Comparison of ENCODE assay signal across 21 cellular contexts in genomic region chr15:32107477-32108080, GRCh38.
A peak's percentile ranks its signal among the peaks of the same experiment; 100 is the strongest.
DNase-seq lines count a peak whose midpoint lies in the region; ATAC-seq, FAIRE-seq and TF ChIP-seq lines count a peak whose summit lies in the region.
"Had no signal": no experiment of that assay in that cellular context is flagged by ENCODE, and none has a peak within 500 bp of the region (broad histone marks: within the 10 kb centered on the region; RNA-seq: fewer than 3 reads in every experiment).

No MANE protein-coding gene starts in this region.

- peak; percentile 43 for DNase-seq in activated CD4-positive, alpha-beta T cell treated with anti-CD3 and anti-CD28 coated beads, Interleukin-2, amount 10 ng/mL, durations not matched to agents 24 days and 14 days
- DNase-seq in activated CD4-positive, alpha-beta T cell treated with anti-CD3 and anti-CD28 coated beads for 1 hour, result no peak
- DNase-seq in RWPE2 (ENCODE audit: low spot score), result no peak
- peak; percentile 84 for DNase-seq in esophagus muscularis mucosa (ENCODE audit: extremely low spot score)
- DNase-seq in GM10248 (ENCODE audit: extremely low spot score), result no peak
- no peak for DNase-seq in thyroid gland
- no peak for DNase-seq in GM12892 (ENCODE audit: insufficient read length)
- DNase-seq: AML-193; Caco-2; CD4-positive, alpha-beta T cell; GF-D8; GM23248; HFFc6 had no signal

- TF ChIP-seq POLR2A in esophagus muscularis mucosa (IDR thresholded peaks at IDR 0.05; ENCODE audit: low read depth), result no peak
- TF ChIP-seq POLR2A in thyroid gland (IDR thresholded peaks at IDR 0.05), result no peak
- no peak for TF ChIP-seq POLR2A in GM12892 (IDR thresholded peaks at IDR 0.05; ENCODE audit: low read depth, low read length)

- H3K4me1 ChIP-seq in RWPE2 (ENCODE audit: insufficient read depth, poor library complexity, severe bottlenecking) (no peaks in the 10 kb centered on the region), esophagus muscularis mucosa (peaks cover 0 to 9% (median 0%) of the 10 kb centered on the region in 4 donors), thyroid gland (no peaks in the 10 kb centered on the region)
- H3K4me1 ChIP-seq: A549, Caco-2 had no signal

- CTCF ChIA-PET in GM10248 (lab: Yijun Ruan, JAX), result no interaction called here

- H3K36me3 ChIP-seq in RWPE2 (ENCODE audit: low read depth) (no peaks in the 10 kb centered on the region), esophagus muscularis mucosa (no peaks in the 10 kb centered on the region), thyroid gland (no peaks in the 10 kb centered on the region)

- no peak for TF ChIP-seq EP300 in esophagus muscularis mucosa (IDR thresholded peaks at IDR 0.05)

- POLR2A ChIA-PET in GM10248 (lab: Yijun Ruan, JAX), result no interaction called here

- H3K4me1 Mint-ChIP-seq in activated CD4-positive, alpha-beta T cell treated with anti-CD3 and anti-CD28 coated beads, Interleukin-2, amount 10 ng/mL, durations not matched to agents 24 days and 14 days, result peaks cover 1% of the 10 kb centered on the region

- intact Hi-C loops in activated CD4-positive, alpha-beta T cell treated with anti-CD3 and anti-CD28 coated beads, Interleukin-2, amount 10 ng/mL, durations not matched to agents 24 days and 14 days (cut with micrococcal nuclease), result no loop called here
- intact Hi-C loops in esophagus muscularis mucosa (cut with DNase I) (no loop called here), thyroid gland (cut with DNase I) (no loop called here)

- H3K27me3 ChIP-seq in RWPE2 (ENCODE audit: insufficient read depth, poor library complexity, severe bottlenecking) (peaks cover 45% of the 10 kb centered on the region), esophagus muscularis mucosa (no peaks in the 10 kb centered on the region), thyroid gland (no peaks in the 10 kb centered on the region)

- FAIRE-seq in GM12892 (lab: Jason Lieb, UNC), result no peak
- FAIRE-seq: A549, D721Med, GM12878, H54 had no signal

- H3K27ac ChIP-seq in RWPE2 (ENCODE audit: poor library complexity, severe bottlenecking), result no peak overlapping the region
- H3K27ac ChIP-seq in esophagus muscularis mucosa (replicated peaks in 1 of 4), result no peak overlapping the region
- no peak overlapping the region for H3K27ac ChIP-seq in thyroid gland
- H3K27ac ChIP-seq: 22Rv1, A549, C4-2B, GM23248 had no signal

- H3K9me3 ChIP-seq in RWPE2 (ENCODE audit: severe bottlenecking) (no peaks in the 10 kb centered on the region), esophagus muscularis mucosa (no peaks in the 10 kb centered on the region), thyroid gland (no peaks in the 10 kb centered on the region)
- H3K9me3 ChIP-seq: A549, Caco-2 had no signal

- H3K4me3 ChIP-seq in RWPE2 (ENCODE audit: severe bottlenecking), result no peak overlapping the region
- H3K4me3 ChIP-seq in esophagus muscularis mucosa, result no peak overlapping the region
- H3K4me3 ChIP-seq in thyroid gland (replicated peaks in 1 of 3), result no peak overlapping the region
- H3K4me3 ChIP-seq: A549, GM12878, GM23248 had no signal

- H3K4me3 Mint-ChIP-seq in activated CD4-positive, alpha-beta T cell treated with anti-CD3 and anti-CD28 coated beads, Interleukin-2, amount 10 ng/mL, durations not matched to agents 24 days and 14 days, result no peak overlapping the region
- H3K4me3 Mint-ChIP-seq: CD4-positive, alpha-beta T cell; HFFc6 had no signal

- H3K36me3 Mint-ChIP-seq in activated CD4-positive, alpha-beta T cell treated with anti-CD3 and anti-CD28 coated beads, Interleukin-2, amount 10 ng/mL, durations not matched to agents 24 days and 14 days (ENCODE audit: low read depth), result no peaks in the 10 kb centered on the region

- peaks cover 10% of the 10 kb centered on the region for H3K27me3 Mint-ChIP-seq in activated CD4-positive, alpha-beta T cell treated with anti-CD3 and anti-CD28 coated beads, Interleukin-2, amount 10 ng/mL, durations not matched to agents 24 days and 14 days

- no peak overlapping the region for H3K27ac Mint-ChIP-seq in activated CD4-positive, alpha-beta T cell treated with anti-CD3 and anti-CD28 coated beads, Interleukin-2, amount 10 ng/mL, durations not matched to agents 24 days and 14 days
- H3K27ac Mint-ChIP-seq: CD4-positive, alpha-beta T cell; HFFc6 had no signal

- 90% methylated on average over 13 of the region's 13 CpGs for WGBS in esophagus muscularis mucosa
- 91 to 92% methylated on average over 13 of the region's 13 CpGs for WGBS in thyroid gland, 2 donors

- no peaks in the 10 kb centered on the region for H3K9me3 Mint-ChIP-seq in activated CD4-positive, alpha-beta T cell treated with anti-CD3 and anti-CD28 coated beads, Interleukin-2, amount 10 ng/mL, durations not matched to agents 24 days and 14 days
- H3K9me3 Mint-ChIP-seq: CD4-positive, alpha-beta T cell had no signal

- ATAC-seq in RWPE2 (ENCODE audit: low read depth) (peak; percentile 32; the same call in 1 of the 3 replicates), HG03354 (IDR thresholded peaks at IDR 0.05; ENCODE audit: poor library complexity, severe bottlenecking, unreplicated experiment) (no peak)
- ATAC-seq: A549, GM12878, HCT116 had no signal

- TF ChIP-seq CTCF in RWPE2 (IDR thresholded peaks at IDR 0.05; ENCODE audit: poor library complexity, severe bottlenecking) (no peak), esophagus muscularis mucosa (IDR thresholded peaks at IDR 0.05) (no peak), GM10248 (IDR thresholded peaks at IDR 0.05; ENCODE audit: control extremely low read depth, extremely low read depth, low read depth, missing control alignments) (no peak), thyroid gland (IDR thresholded peaks at IDR 0.05) (no peak)

Comparison
In these comparisons a context has a peak if more than half of its experiments do, and no peak if none do; other contexts are left out.
1. DNase-seq: peak in activated CD4-positive, alpha-beta T cell treated with anti-CD3 and anti-CD28 coated beads, Interleukin-2, amount 10 ng/mL, durations not matched to agents 24 days and 14 days (single experiment) and esophagus muscularis mucosa (single experiment); none in activated CD4-positive, alpha-beta T cell treated with anti-CD3 and anti-CD28 coated beads for 1 hour (single experiment), RWPE2 (single experiment), GM10248 (single experiment), thyroid gland (0 of 2) and GM12892 (single experiment).